28 cellular contexts compared by ENCODE assay signal in the genomic region with DNA sequence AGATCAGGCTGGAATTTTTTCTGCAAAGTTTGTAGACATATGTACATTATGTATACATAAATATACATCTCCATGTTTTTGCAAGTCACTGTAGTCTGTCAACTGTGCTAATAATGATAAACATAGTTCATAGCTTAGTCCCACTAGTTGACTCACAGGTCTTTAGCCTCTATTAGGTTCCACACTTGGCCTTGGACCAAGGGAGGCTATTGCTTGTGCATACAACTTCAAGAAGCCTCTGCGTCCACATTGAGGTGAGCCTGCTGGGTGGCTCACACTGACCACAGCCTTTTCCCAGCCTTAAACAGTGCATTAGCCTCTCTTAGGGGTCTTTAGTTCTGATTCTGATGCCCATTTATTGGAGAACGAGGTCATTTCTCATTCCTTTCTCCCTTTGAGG.
DNase-seq lines count a peak whose midpoint lies in the region; ATAC-seq and TF ChIP-seq lines count a peak whose summit lies in the region.
"Had no signal": no experiment of that assay in that cellular context is flagged by ENCODE, and none has a peak within 500 bp of the region (broad histone marks: within the 10 kb centered on the region; RNA-seq: fewer than 3 reads in every experiment).

No MANE protein-coding gene starts in this region.

- intact Hi-C loops in Right ventricle myocardium superior (cut with DNase I): no loop called here

- no peak for ATAC-seq in Right ventricle myocardium superior (ENCODE audit: poor library complexity)
- ATAC-seq: activated CD4-positive, CD25-positive, alpha-beta regulatory T cell treated with anti-CD3 and anti-CD28 coated beads, Interleukin-2, amount 50 U/mL, for 24 hours; esophagus mucosa; sciatic nerve had no signal

- no peak overlapping the region for H3K4me3 ChIP-seq in epithelial cell of esophagus (ENCODE audit: low read length)
- H3K4me3 ChIP-seq in skeletal muscle cell (ENCODE audit: low read depth, low read length): no peak overlapping the region
- H3K4me3 ChIP-seq: cardiac muscle cell, coronary artery had no signal

- DNase-seq in NCI-H2029 (lab: John Stamatoyannopoulos, UW) (peak; percentile 5), NCI-H2029 treated with DMSO at 0.1 percent for 48 hours (lab: John Stamatoyannopoulos, UW) (no peak), LHCN-M2 (ENCODE audit: low read depth) (peak; percentile 5), epithelial cell of esophagus (ENCODE audit: low read depth) (peak; percentile 63), skeletal muscle cell (ENCODE audit: low read depth) (peak; percentile 56), GM20000 (ENCODE audit: low spot score) (no peak), substantia nigra (lab: John Stamatoyannopoulos, UW) (no peak), Right ventricle myocardium superior (no peak)
- DNase-seq: 8988T; activated CD4-positive, alpha-beta memory T cell treated with anti-CD3 and anti-CD28 coated beads for 36 hours; activated CD8-positive, alpha-beta memory T cell treated with anti-CD3 and anti-CD28 coated beads, Interleukin-2, amount 50 U/mL, for 4 hours; amygdala; BE2C; DMS153; effector memory CD4-positive, alpha-beta T cell; GF-D8; H9; KG1; naive B cell; NCI-H69; RPMI8226; stimulated activated CD4-positive, alpha-beta T cell treated with anti-CD3 and anti-CD28 coated beads, Interleukin-15, amount 100 ng/mL, for 24 hours; stimulated activated naive CD4-positive, alpha-beta T cell had no signal

- no peak overlapping the region for H3K27ac ChIP-seq in substantia nigra (ENCODE audit: low read depth, low read length, poor library complexity, severe bottlenecking)
- H3K27ac ChIP-seq: cardiac muscle cell, coronary artery had no signal

- TF ChIP-seq CTCF in epithelial cell of esophagus (IDR thresholded peaks at IDR 0.05; ENCODE audit: insufficient read depth, low read depth, low read length, missing control alignments) (no peak), GM20000 (IDR thresholded peaks at IDR 0.05; ENCODE audit: extremely low read depth, missing control alignments) (no peak)

Comparison
In these comparisons a context has a peak if more than half of its experiments do, and no peak if none do; other contexts are left out.
1. DNase-seq: peak in NCI-H2029 (single experiment), LHCN-M2 (single experiment), epithelial cell of esophagus (single experiment) and skeletal muscle cell (single experiment); none in NCI-H2029 treated with DMSO at 0.1 percent for 48 hours (single experiment), GM20000 (single experiment), substantia nigra (0 of 49) and Right ventricle myocardium superior (single experiment).